Comparison of ENCODE assay signal across 20 cellular contexts in the genomic region with DNA sequence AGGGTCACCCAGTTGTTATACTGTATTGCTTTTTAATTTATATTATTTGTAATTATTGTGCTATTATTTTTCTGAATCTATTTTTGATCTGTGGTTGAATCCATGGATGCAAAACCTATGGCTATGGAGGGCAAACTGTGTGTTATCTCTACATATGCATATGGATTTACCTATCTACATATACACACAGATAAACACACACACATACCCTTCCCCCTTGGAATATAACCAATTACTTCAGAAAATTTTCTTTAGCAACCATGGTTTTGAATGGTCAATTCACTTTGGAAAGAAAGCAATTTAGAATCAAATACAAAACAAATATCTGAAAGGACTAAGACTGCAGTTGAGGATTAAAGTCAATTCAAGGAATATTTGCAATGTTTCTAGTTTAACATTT.
"Had no signal": no experiment of that assay in that cellular context is flagged by ENCODE, and none has a peak within 500 bp of the region (broad histone marks: within the 10 kb centered on the region; RNA-seq: fewer than 3 reads in every experiment).

No MANE protein-coding gene starts in this region.

- H3K36me3 ChIP-seq: ascending aorta, right lobe of liver, upper lobe of right lung had no signal

- H3K36me3 Mint-ChIP-seq: WTC11 had no signal

- H3K9me3 Mint-ChIP-seq: activated T-cell treated with anti-CD3 and anti-CD28 coated beads, Interleukin-2, amount 50 U/mL, for 4 hours; T-helper 2 cell treated with Interferon-gamma antibody and Interleukin-4, amounts not matched to agents 5 μg/mL and 100 μg/mL, for 36 hours; WTC11 had no signal

- H3K4me1 ChIP-seq: upper lobe of right lung had no signal

- H3K27me3 Mint-ChIP-seq: activated CD4-positive, alpha-beta T cell treated with anti-CD3 and anti-CD28 coated beads for 36 hours; activated naive CD4-positive, alpha-beta T cell treated with anti-CD3 and anti-CD28 coated beads, Interleukin-2, amount 50 U/mL, for 24 hours had no signal

- H3K27ac ChIP-seq: ascending aorta, parathyroid adenoma, right lobe of liver, upper lobe of right lung had no signal

- H3K27me3 ChIP-seq: ascending aorta, right lobe of liver, upper lobe of right lung had no signal

- H3K9ac ChIP-seq: parathyroid adenoma had no signal

- H3K27ac Mint-ChIP-seq: T-helper 2 cell treated with Interferon-gamma antibody and Interleukin-4, amounts not matched to agents 5 μg/mL and 100 μg/mL, for 36 hours had no signal

- ATAC-seq: left lobe of liver, right lobe of liver, WTC11 had no signal

- H3K4me3 ChIP-seq: ascending aorta, right lobe of liver, upper lobe of right lung had no signal

- FAIRE-seq: frontal cortex, keratinocyte, TTC549 had no signal

- DNase-seq: activated CD4-positive, alpha-beta T cell treated with anti-CD3 and anti-CD28 coated beads for 36 hours; activated CD4-positive, alpha-beta T cell treated with anti-CD3 and anti-CD28 coated beads, Interleukin-2, amount 50 U/mL, for 48 hours; activated gamma-delta T cell; activated T-cell treated with anti-CD3 and anti-CD28 coated beads, Interleukin-2, amount 50 U/mL, for 4 hours; cerebellar nuclear complex; cortex of kidney; right lobe of liver; stimulated activated CD4-positive, alpha-beta T cell treated with anti-CD3 and anti-CD28 coated beads, Interleukin-4, amount 100 ng/mL, for 4 hours; stimulated activated naive CD4-positive, alpha-beta T cell; SW 1271; upper lobe of right lung had no signal

- H3K9me3 ChIP-seq: ascending aorta, right lobe of liver, upper lobe of right lung had no signal

- H2AFZ ChIP-seq: parathyroid adenoma had no signal

- H3K4me3 Mint-ChIP-seq: activated CD4-positive, alpha-beta T cell treated with anti-CD3 and anti-CD28 coated beads for 36 hours; activated naive CD4-positive, alpha-beta T cell treated with anti-CD3 and anti-CD28 coated beads, Interleukin-2, amount 50 U/mL, for 24 hours; activated T-cell treated with anti-CD3 and anti-CD28 coated beads, Interleukin-2, amount 50 U/mL, for 4 hours; T-helper 2 cell treated with Interferon-gamma antibody and Interleukin-4, amounts not matched to agents 5 μg/mL and 100 μg/mL, for 36 hours; WTC11 had no signal
